In the genomic region with DNA sequence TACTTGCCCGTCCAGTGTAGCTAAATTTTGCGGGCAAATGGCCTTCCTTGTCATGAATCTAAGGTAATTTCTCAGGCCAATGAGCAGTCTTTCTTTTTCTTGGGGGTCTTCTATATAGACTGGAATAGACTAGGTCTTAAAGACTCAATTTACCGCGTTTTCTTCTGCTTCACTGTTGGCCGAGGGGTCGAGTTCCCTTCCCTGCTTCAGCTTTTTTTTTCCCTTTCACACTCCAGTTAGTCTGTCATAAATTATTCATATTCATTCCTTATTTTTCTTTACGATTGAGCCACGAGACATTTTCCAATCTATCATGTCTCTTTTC, we compare ENCODE assay signal across 8 cellular contexts. TPM values are rescaled to one million over a fixed set of nuclear protein-coding genes. Genes with fewer than 3 reads are reported as not detected.
A peak's percentile ranks its signal among the peaks of the same experiment; 100 is the strongest.
DNase-seq lines count a peak whose midpoint lies in the region; ATAC-seq and TF ChIP-seq lines count a peak whose summit lies in the region.

No MANE protein-coding gene starts in this region.

- no peak for DNase-seq in activated naive CD4-positive, alpha-beta T cell treated with anti-CD3 and anti-CD28 coated beads, Interleukin-2, amount 10 ng/mL, durations not matched to agents 7 days and 5 days
- no peak for DNase-seq in activated naive CD4-positive, alpha-beta T cell treated with anti-CD3 and anti-CD28 coated beads, Interleukin-2, amount 50 U/mL, for 16 hours
- no peak for DNase-seq in activated naive CD8-positive, alpha-beta T cell treated with anti-CD3 and anti-CD28 coated beads, Interleukin-2, amount 10 ng/mL, durations not matched to agents 7 days and 5 days
- no peak for DNase-seq in transverse colon
- no peak for DNase-seq in epidermal melanocyte (ENCODE audit: insufficient read length, low spot score)
- no peak for DNase-seq in stimulated activated naive CD4-positive, alpha-beta T cell (lab: John Stamatoyannopoulos, UW)
- DNase-seq in NCI-H2081 treated with DMSO at 0.1 percent for 48 hours (lab: John Stamatoyannopoulos, UW): no peak

- H3K4me3 Mint-ChIP-seq in activated naive CD4-positive, alpha-beta T cell treated with anti-CD3 and anti-CD28 coated beads, Interleukin-2, amount 10 ng/mL, durations not matched to agents 7 days and 5 days: peak overlapping the region; percentile 98
- peak overlapping the region; percentile 95 for H3K4me3 Mint-ChIP-seq in activated naive CD8-positive, alpha-beta T cell treated with anti-CD3 and anti-CD28 coated beads, Interleukin-2, amount 10 ng/mL, durations not matched to agents 7 days and 5 days

- POLR2A ChIA-PET in activated naive CD8-positive, alpha-beta T cell treated with anti-CD3 and anti-CD28 coated beads, Interleukin-2, amount 10 ng/mL, durations not matched to agents 7 days and 5 days (lab: Charles Lee): interaction anchor here (1.3 to 1.4 kb wide), 3 partner anchors 182 to 1101 kb away, joined by 3 to 7 read pairs (median 3); no protein-coding TSS in a partner anchor

- no peaks in the 10 kb centered on the region for H3K27me3 ChIP-seq in liver (ENCODE audit: control insufficient read depth in 4 of 4, insufficient read depth in 4 of 4, low read length in 3 of 4)
- no peaks in the 10 kb centered on the region for H3K27me3 ChIP-seq in transverse colon

- peak overlapping the region; percentile 95 to 100 for H3K9ac ChIP-seq in liver (ENCODE audit: low read depth in 1 of 2, low read length in 2 of 2)

- peaks cover 8% of the 10 kb centered on the region for H3K36me3 Mint-ChIP-seq in activated naive CD4-positive, alpha-beta T cell treated with anti-CD3 and anti-CD28 coated beads, Interleukin-2, amount 10 ng/mL, durations not matched to agents 7 days and 5 days
- H3K36me3 Mint-ChIP-seq in activated naive CD8-positive, alpha-beta T cell treated with anti-CD3 and anti-CD28 coated beads, Interleukin-2, amount 10 ng/mL, durations not matched to agents 7 days and 5 days: peaks cover 10% of the 10 kb centered on the region

- H3K4me1 ChIP-seq in liver (ENCODE audit: control insufficient read depth in 4 of 4, insufficient read depth in 4 of 4, low read length in 3 of 4) (peaks cover 1 to 42% (median 31%) of the 10 kb centered on the region in 4 donors), transverse colon (peaks cover 3 to 30% (median 22%) of the 10 kb centered on the region in 4 donors)

- intact Hi-C loops in transverse colon (cut with DNase I; ENCODE audit: low total_unique reads): no loop called here

- no peaks in the 10 kb centered on the region for H3K9me3 Mint-ChIP-seq in activated naive CD4-positive, alpha-beta T cell treated with anti-CD3 and anti-CD28 coated beads, Interleukin-2, amount 10 ng/mL, durations not matched to agents 7 days and 5 days
- H3K9me3 Mint-ChIP-seq in activated naive CD8-positive, alpha-beta T cell treated with anti-CD3 and anti-CD28 coated beads, Interleukin-2, amount 10 ng/mL, durations not matched to agents 7 days and 5 days: no peaks in the 10 kb centered on the region

- no peak for TF ChIP-seq RAD21 in liver (IDR thresholded peaks at IDR 0.05)

- ATAC-seq in activated naive CD8-positive, alpha-beta T cell treated with anti-CD3 and anti-CD28 coated beads, Interleukin-2, amount 10 ng/mL, durations not matched to agents 7 days and 5 days (ENCODE audit: low read depth): no peak

- TF ChIP-seq EP300 in transverse colon (IDR thresholded peaks at IDR 0.05; ENCODE audit: low read depth): no peak

- H3K27ac ChIP-seq in liver (ENCODE audit: low read depth in 1 of 2, low read length in 2 of 2) (peak overlapping the region; percentile 26 to 57), transverse colon (peak overlapping the region; percentile 76 to 91 (median 84))

- under 1% methylated on average over 8 of the region's 8 CpGs for WGBS in liver
- 0% methylated on average over 5 to 8 of the region's 8 CpGs for WGBS in transverse colon (ENCODE audit: low coverage in 1 of 2), 2 donors

- in situ Hi-C loops in transverse colon (cut with MboI; ENCODE audit: low pct_ligation_motif_present in 1 of 4, low pct_unique_long_range_greater_than_20kb in 1 of 4, low sequenced_read_pairs in 3 of 4): loop anchor here in 1 of 4 donors (25.0 kb wide), 1 partner anchor 450 kb away; a partner anchor contains a TSS

- H3K9me3 ChIP-seq in liver (ENCODE audit: control insufficient read depth in 4 of 4, low read length in 3 of 4): no peaks in the 10 kb centered on the region
- H3K9me3 ChIP-seq in transverse colon: no peaks in the 10 kb centered on the region

- TF ChIP-seq POLR2A in transverse colon (IDR thresholded peaks at IDR 0.05): no peak

- H3K4me3 ChIP-seq in liver (ENCODE audit: low read depth in 1 of 3, low read length in 3 of 3) (peak overlapping the region; percentile 84 to 98 (median 95)), transverse colon (peak overlapping the region; percentile 62 to 86 (median 74))

- peaks cover 18% of the 10 kb centered on the region for H3K4me1 Mint-ChIP-seq in activated naive CD4-positive, alpha-beta T cell treated with anti-CD3 and anti-CD28 coated beads, Interleukin-2, amount 10 ng/mL, durations not matched to agents 7 days and 5 days
- peaks cover 6% of the 10 kb centered on the region for H3K4me1 Mint-ChIP-seq in activated naive CD8-positive, alpha-beta T cell treated with anti-CD3 and anti-CD28 coated beads, Interleukin-2, amount 10 ng/mL, durations not matched to agents 7 days and 5 days

- no peaks in the 10 kb centered on the region for H3K36me3 ChIP-seq in liver (ENCODE audit: control insufficient read depth in 4 of 4, insufficient read depth in 3 of 4, low read depth in 1 of 4, low read length in 3 of 4)
- H3K36me3 ChIP-seq in transverse colon: no peaks in the 10 kb centered on the region

- TF ChIP-seq CTCF in liver (IDR thresholded peaks at IDR 0.05; ENCODE audit: low read depth, low read length, missing input control) (no peak), transverse colon (IDR thresholded peaks at IDR 0.05) (no peak)

- H3K27ac Mint-ChIP-seq in activated naive CD4-positive, alpha-beta T cell treated with anti-CD3 and anti-CD28 coated beads, Interleukin-2, amount 10 ng/mL, durations not matched to agents 7 days and 5 days: peak overlapping the region; percentile 89
- H3K27ac Mint-ChIP-seq in activated naive CD8-positive, alpha-beta T cell treated with anti-CD3 and anti-CD28 coated beads, Interleukin-2, amount 10 ng/mL, durations not matched to agents 7 days and 5 days: peak overlapping the region; percentile 88

- peaks cover 44% of the 10 kb centered on the region for H3K27me3 Mint-ChIP-seq in activated naive CD4-positive, alpha-beta T cell treated with anti-CD3 and anti-CD28 coated beads, Interleukin-2, amount 10 ng/mL, durations not matched to agents 7 days and 5 days
- H3K27me3 Mint-ChIP-seq in activated naive CD8-positive, alpha-beta T cell treated with anti-CD3 and anti-CD28 coated beads, Interleukin-2, amount 10 ng/mL, durations not matched to agents 7 days and 5 days: peaks cover 31% of the 10 kb centered on the region

- CTCF ChIA-PET in activated naive CD4-positive, alpha-beta T cell treated with anti-CD3 and anti-CD28 coated beads, Interleukin-2, amount 10 ng/mL, durations not matched to agents 7 days and 5 days (lab: Charles Lee): interaction anchor here (0.7 to 1.4 kb wide), 2 partner anchors 180 to 197 kb away, joined by 3 to 5 read pairs; no protein-coding TSS in a partner anchor

TF ChIP-seq in liver, 16 proteins besides CTCF, POLR2A, EP300 and RAD21 (continues in another document):
- no peak for TF ChIP-seq SP1 (IDR thresholded peaks at IDR 0.05)
- no peak for TF ChIP-seq HNF4A (conservative IDR thresholded peaks at IDR 0.05)
- no peak for TF ChIP-seq FOXA1 (IDR thresholded peaks at IDR 0.05)
- no peak for TF ChIP-seq RXRA (IDR thresholded peaks at IDR 0.05)
- no peak for TF ChIP-seq FOXA2 (IDR thresholded peaks at IDR 0.05)
- TF ChIP-seq, protein P1, sequence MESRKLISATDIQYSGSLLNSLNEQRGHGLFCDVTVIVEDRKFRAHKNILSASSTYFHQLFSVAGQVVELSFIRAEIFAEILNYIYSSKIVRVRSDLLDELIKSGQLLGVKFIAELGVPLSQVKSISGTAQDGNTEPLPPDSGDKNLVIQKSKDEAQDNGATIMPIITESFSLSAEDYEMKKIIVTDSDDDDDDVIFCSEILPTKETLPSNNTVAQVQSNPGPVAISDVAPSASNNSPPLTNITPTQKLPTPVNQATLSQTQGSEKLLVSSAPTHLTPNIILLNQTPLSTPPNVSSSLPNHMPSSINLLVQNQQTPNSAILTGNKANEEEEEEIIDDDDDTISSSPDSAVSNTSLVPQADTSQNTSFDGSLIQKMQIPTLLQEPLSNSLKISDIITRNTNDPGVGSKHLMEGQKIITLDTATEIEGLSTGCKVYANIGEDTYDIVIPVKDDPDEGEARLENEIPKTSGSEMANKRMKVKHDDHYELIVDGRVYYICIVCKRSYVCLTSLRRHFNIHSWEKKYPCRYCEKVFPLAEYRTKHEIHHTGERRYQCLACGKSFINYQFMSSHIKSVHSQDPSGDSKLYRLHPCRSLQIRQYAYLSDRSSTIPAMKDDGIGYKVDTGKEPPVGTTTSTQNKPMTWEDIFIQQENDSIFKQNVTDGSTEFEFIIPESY (IDR thresholded peaks at IDR 0.05): no peak
- TF ChIP-seq JUND (IDR thresholded peaks at IDR 0.05): no peak
- no peak for TF ChIP-seq EGR1 (IDR thresholded peaks at IDR 0.05; ENCODE audit: low read depth in 2 of 2)
- no peak for TF ChIP-seq TAF1 (conservative IDR thresholded peaks at IDR 0.05)
- no peak for TF ChIP-seq NR2F2 (IDR thresholded peaks at IDR 0.05)
- no peak for TF ChIP-seq YY1 (IDR thresholded peaks at IDR 0.05)

RNA-seq across cellular contexts. Expression of a gene that starts 0.3 kb away (rescaled TPM):
- total RNA-seq in activated naive CD8-positive, alpha-beta T cell treated with anti-CD3 and anti-CD28 coated beads, Interleukin-2, amount 10 ng/mL, durations not matched to agents 7 days and 5 days: 10 to 100 TPM; 30.0 to 30.5 TPM
- total RNA-seq in liver: 10 to 100 TPM; 14.3 to 34.5 TPM
- 1 to 10 TPM; 5.4 to 9.5 TPM for polyA plus RNA-seq in liver
- 10 to 100 TPM in 3 of 4 donors, 1 to 10 TPM in 1; 9.0 to 30.6 (median 28.8) TPM for total RNA-seq in transverse colon

RNA-seq across cellular contexts. Expression of a gene that starts 1.2 kb away (rescaled TPM):
- total RNA-seq in activated naive CD8-positive, alpha-beta T cell treated with anti-CD3 and anti-CD28 coated beads, Interleukin-2, amount 10 ng/mL, durations not matched to agents 7 days and 5 days: under 1 TPM; 0.51 to 0.64 TPM
- total RNA-seq in liver: 10 to 100 TPM; 34.1 to 37.7 TPM
- polyA plus RNA-seq in liver: 10 to 100 TPM in 1 of 2 donors, 1 to 10 TPM in 1; 8.0 to 10.1 TPM
- total RNA-seq in transverse colon: 10 to 100 TPM; 17.6 to 32.9 (median 22.6) TPM

RNA-seq across cellular contexts. Expression of a gene that starts 12.0 kb away (rescaled TPM):
- 10 to 100 TPM; 10.7 to 12.4 TPM for total RNA-seq in activated naive CD8-positive, alpha-beta T cell treated with anti-CD3 and anti-CD28 coated beads, Interleukin-2, amount 10 ng/mL, durations not matched to agents 7 days and 5 days
- total RNA-seq in liver (10 to 100 TPM; 13.1 to 18.7 TPM), transverse colon (10 to 100 TPM in 2 of 4 donors, 1 to 10 TPM in 2; 5.2 to 20.0 (median 13.6) TPM)
- polyA plus RNA-seq in liver: 1 to 10 TPM; 5.8 to 6.1 TPM

Comparison
In these comparisons a context has a peak if more than half of its experiments do, and no peak if none do; other contexts are left out.
1. RNA of a gene that starts 1.2 kb away (total RNA-seq): 34.1 to 37.7 TPM in liver and 17.6 to 32.9 TPM in transverse colon; 0.51 to 0.64 TPM in activated naive CD8-positive, alpha-beta T cell treated with anti-CD3 and anti-CD28 coated beads, Interleukin-2, amount 10 ng/mL, durations not matched to agents 7 days and 5 days; every median in the first group is over 10 times any median in the second.